ENCODE assay signal across 9 cellular contexts in genomic region chr4:791866-792630, GRCh38. TPM values are rescaled to one million over a fixed set of nuclear protein-coding genes. Genes with fewer than 3 reads are reported as not detected.
DNase-seq lines count a peak whose midpoint lies in the region; ATAC-seq, FAIRE-seq and TF ChIP-seq lines count a peak whose summit lies in the region.
"Had no signal": no experiment of that assay in that cellular context is flagged by ENCODE, and none has a peak within 500 bp of the region (broad histone marks: within the 10 kb centered on the region; RNA-seq: fewer than 3 reads in every experiment).

No MANE protein-coding gene starts in this region.

- no peak for ATAC-seq in HG03378 (IDR thresholded peaks at IDR 0.05; ENCODE audit: unreplicated experiment)

- H3K27me3 Mint-ChIP-seq in activated CD4-positive, alpha-beta T cell treated with anti-CD3 and anti-CD28 coated beads, Interleukin-2, amount 10 ng/mL, durations not matched to agents 24 days and 14 days: peaks cover 40% of the 10 kb centered on the region

- TF ChIP-seq POLR2A in H1 (IDR thresholded peaks at IDR 0.05; ENCODE audit: control extremely low read depth in 1 of 2, low read depth in 2 of 2, low read length in 2 of 2): no peak; a peak in 1 of 3 replicates

- peaks cover 5% of the 10 kb centered on the region; the same call in 1 of the 2 replicates for H3K23me2 ChIP-seq in H1 (ENCODE audit: low read depth, low read length)

- no peak overlapping the region for H3K18ac ChIP-seq in H1 (ENCODE audit: extremely low read depth, low read length)

- H3K4me1 ChIP-seq in H1 (replicated peaks in 1 of 4; ENCODE audit: control insufficient read depth in 3 of 4, insufficient read depth in 4 of 4, low read length in 3 of 4) (peaks cover 5 to 38% (median 21%) of the 10 kb centered on the region in 4 experiments), small intestine (ENCODE audit: control insufficient read depth in 2 of 2, insufficient read depth in 1 of 2, low read depth in 1 of 2, low read length in 1 of 2) (peaks cover 2 to 3% of the 10 kb centered on the region in 2 donors)

- H2BK120ac ChIP-seq in H1 (replicated peaks; ENCODE audit: low read depth, low read length): no peak overlapping the region

- H3K14ac ChIP-seq in H1 (ENCODE audit: insufficient read length): no peak overlapping the region

- FAIRE-seq in H1 (lab: Jason Lieb, UNC) (no peak), small intestine (lab: Jason Lieb, UNC) (no peak)

- no peak overlapping the region for H3K27ac ChIP-seq in H1 (ENCODE audit: low read depth, low read length)
- no peak overlapping the region for H3K27ac ChIP-seq in small intestine (ENCODE audit: low read depth in 1 of 2, low read length in 1 of 2)

- H2BK5ac ChIP-seq in H1 (ENCODE audit: low read depth, low read length): no peak overlapping the region; the same call in 1 of the 2 replicates

- no peak overlapping the region for H2AK5ac ChIP-seq in H1 (ENCODE audit: low read depth, low read length)

- H3K36me3 Mint-ChIP-seq in activated CD4-positive, alpha-beta T cell treated with anti-CD3 and anti-CD28 coated beads, Interleukin-2, amount 10 ng/mL, durations not matched to agents 24 days and 14 days (ENCODE audit: low read depth): peaks cover 3% of the 10 kb centered on the region

- DNase-seq in GM03348 (ENCODE audit: low spot score): peak; percentile 31
- peak; percentile 87 for DNase-seq in activated CD4-positive, alpha-beta T cell treated with anti-CD3 and anti-CD28 coated beads, Interleukin-2, amount 10 ng/mL, durations not matched to agents 24 days and 14 days
- DNase-seq in H1 (ENCODE audit: low read depth in 1 of 2, low spot score in 2 of 2): no peak
- DNase-seq in small intestine: peak; percentile 47
- DNase-seq in DMS53 treated with DMSO at 0.1 percent for 48 hours (lab: John Stamatoyannopoulos, UW; ENCODE audit: unreplicated experiment): no peak
- no peak for DNase-seq in GM10266 (ENCODE audit: extremely low spot score)
- DNase-seq in NCI-H1436 treated with DMSO at 0.1 percent for 48 hours (lab: John Stamatoyannopoulos, UW): no peak

- H2BK20ac ChIP-seq in H1 (ENCODE audit: low read length): peak overlapping the region; percentile 8; the same call in 1 of the 2 replicates

- H3K79me1 ChIP-seq in H1 (ENCODE audit: low read depth, low read length): no peaks in the 10 kb centered on the region

- no peaks in the 10 kb centered on the region for H3K9me3 Mint-ChIP-seq in activated CD4-positive, alpha-beta T cell treated with anti-CD3 and anti-CD28 coated beads, Interleukin-2, amount 10 ng/mL, durations not matched to agents 24 days and 14 days

- H2AFZ ChIP-seq in H1 (ENCODE audit: low read length): no peak overlapping the region

- intact Hi-C loops in activated CD4-positive, alpha-beta T cell treated with anti-CD3 and anti-CD28 coated beads, Interleukin-2, amount 10 ng/mL, durations not matched to agents 24 days and 14 days (cut with micrococcal nuclease): no loop called here

- H4K91ac ChIP-seq in H1 (replicated peaks; ENCODE audit: insufficient read length, low read length): peak overlapping the region; percentile 54

- H3K27ac Mint-ChIP-seq in activated CD4-positive, alpha-beta T cell treated with anti-CD3 and anti-CD28 coated beads, Interleukin-2, amount 10 ng/mL, durations not matched to agents 24 days and 14 days: peak overlapping the region; percentile 32

- peak overlapping the region; percentile 75 for H3K4me3 Mint-ChIP-seq in activated CD4-positive, alpha-beta T cell treated with anti-CD3 and anti-CD28 coated beads, Interleukin-2, amount 10 ng/mL, durations not matched to agents 24 days and 14 days

- 37% methylated on average over 34 of the region's 52 CpGs; no CpG with 5 or more reads in 1 of the 2 experiments for WGBS in H1 (ENCODE audit: extremely low coverage in 1 of 2, insufficient coverage in 1 of 2, insufficient read length in 1 of 2, insufficient replicate concordance in 2 of 2, low coverage in 1 of 2, low lambda C conversion rate in 2 of 2, missing lambda C conversion rate in 1 of 2), 2 experiments
- 12 to 17% (median 14%) methylated on average over 31 to 52 of the region's 52 CpGs for WGBS in small intestine, 3 donors

- peak overlapping the region in 1 of 2 experiments; percentile 65; a peak in 2 of 4 replicates for H3K4me2 ChIP-seq in H1 (ENCODE audit: insufficient read depth in 1 of 2, low read depth in 2 of 2, low read length in 2 of 2)

- no peak for TF ChIP-seq RAD21 in H1 (IDR thresholded peaks at IDR 0.05 in 1 of 2, conservative IDR thresholded peaks at IDR 0.05 in 1 of 2; ENCODE audit: low read depth in 2 of 2, low read length in 2 of 2)

- CTCF ChIA-PET in H1 (lab: Charles Lee; ENCODE audit: partially characterized antibody): no interaction called here

- no peak overlapping the region; a peak in 1 of 7 replicates for H3K9ac ChIP-seq in H1 (replicated peaks in 1 of 4; ENCODE audit: extremely low read depth in 1 of 4, low read depth in 3 of 4, low read length in 3 of 4)

- H3K4ac ChIP-seq in H1 (replicated peaks; ENCODE audit: insufficient read length, low read depth, low read length): no peak overlapping the region

- H3K4me3 ChIP-seq in H1 (ENCODE audit: extremely low read depth in 1 of 4, insufficient read depth in 2 of 4, low read depth in 3 of 4, low read length in 4 of 4): peak overlapping the region in 1 of 4 experiments; percentile 51; a peak in 3 of 8 replicates
- H3K4me3 ChIP-seq in small intestine (ENCODE audit: low read depth in 1 of 2, low read length in 2 of 2): no peak overlapping the region

- no peak for TF ChIP-seq EP300 in H1 (IDR thresholded peaks at IDR 0.05; ENCODE audit: borderline replicate concordance in 1 of 2, low read depth in 2 of 2, low read length in 2 of 2)

- H3K79me2 ChIP-seq in H1 (ENCODE audit: control insufficient read depth in 1 of 2, insufficient read depth in 2 of 2, low read length in 2 of 2): no peaks in the 10 kb centered on the region

- peak overlapping the region; percentile 27; the same call in 1 of the 2 replicates for H2BK12ac ChIP-seq in H1 (ENCODE audit: low read depth, low read length)

- no peaks in the 10 kb centered on the region for H3K9me3 ChIP-seq in H1 (ENCODE audit: insufficient read depth in 2 of 2, low read depth in 1 of 2, low read length in 1 of 2)
- no peaks in the 10 kb centered on the region for H3K9me3 ChIP-seq in small intestine (ENCODE audit: control insufficient read depth, low read depth)

- H3K56ac ChIP-seq in H1 (replicated peaks; ENCODE audit: insufficient read length, low read depth, low read length): no peak overlapping the region

- POLR2A ChIA-PET in H1 (lab: Charles Lee; ENCODE audit: partially characterized antibody): interaction anchor here (1.0 to 1.2 kb wide), 2 partner anchors 10 to 18 kb away, joined by 4 read pairs; no protein-coding TSS in a partner anchor

- no peak overlapping the region for H4K5ac ChIP-seq in H1 (ENCODE audit: insufficient read length, low read depth, low read length)

- H4K8ac ChIP-seq in H1 (ENCODE audit: extremely low read depth, insufficient read depth, low read length): no peak overlapping the region

- peaks cover 4 to 8% of the 10 kb centered on the region in 2 experiments for H4K20me1 ChIP-seq in H1 (replicated peaks in 1 of 2; ENCODE audit: control insufficient read depth in 1 of 2, insufficient read depth in 2 of 2, low read length in 2 of 2)

- H3K36me3 ChIP-seq in H1 (ENCODE audit: control insufficient read depth in 2 of 4, insufficient read depth in 4 of 4, low read length in 3 of 4) (no peaks in the 10 kb centered on the region), small intestine (ENCODE audit: control insufficient read depth in 2 of 2, insufficient read depth in 2 of 2, low read length in 2 of 2) (no peaks in the 10 kb centered on the region)

- H3K4me1 Mint-ChIP-seq in activated CD4-positive, alpha-beta T cell treated with anti-CD3 and anti-CD28 coated beads, Interleukin-2, amount 10 ng/mL, durations not matched to agents 24 days and 14 days: peaks cover 18% of the 10 kb centered on the region

- H2BK15ac ChIP-seq in H1 (ENCODE audit: low read length): no peak overlapping the region

- H3K23ac ChIP-seq in H1 (ENCODE audit: insufficient read length): no peak overlapping the region

- H3K27me3 ChIP-seq in H1 (replicated peaks in 1 of 4; ENCODE audit: control insufficient read depth in 3 of 4, extremely low read depth in 1 of 4, insufficient read depth in 3 of 4, low read length in 3 of 4) (peaks cover 20 to 78% (median 59%) of the 10 kb centered on the region in 4 experiments), small intestine (ENCODE audit: control insufficient read depth in 2 of 2, insufficient read depth in 2 of 2, low read length in 2 of 2) (peaks cover 6 to 17% of the 10 kb centered on the region in 2 donors)

- TF ChIP-seq CTCF in H1 (IDR thresholded peaks at IDR 0.05; ENCODE audit: control extremely low read depth in 1 of 3, insufficient read depth in 1 of 3, low read depth in 1 of 3, low read length in 3 of 3) (peak in 2 of 3 experiments; percentile 24 to 42; a peak in 1 of 4 replicates), GM10266 (IDR thresholded peaks at IDR 0.05; ENCODE audit: control insufficient read depth, insufficient read depth, low read depth, missing control alignments) (no peak)

TF ChIP-seq in H1, 55 proteins besides CTCF, POLR2A, EP300 and RAD21 (continues in another document):
- TF ChIP-seq BACH1 (IDR thresholded peaks at IDR 0.05; ENCODE audit: low read length) (0 out of 2 replicates have a peak, but pooled peaks have one; percentile 5), EGR1 (IDR thresholded peaks at IDR 0.05; ENCODE audit: borderline replicate concordance, low read depth, low read length) (no peak), RBBP5 (IDR thresholded peaks at IDR 0.05; ENCODE audit: borderline replicate concordance, low read depth, low read length) (no peak), POU5F1 (IDR thresholded peaks at IDR 0.05; ENCODE audit: low read depth, low read length) (no peak), GABPA (IDR thresholded peaks at IDR 0.05; ENCODE audit: borderline replicate concordance, insufficient read depth, low read length) (peak; percentile 51; the same call in 1 of the 2 replicates), TBP (IDR thresholded peaks at IDR 0.05; ENCODE audit: low read depth, low read length) (no peak), SP2 (IDR thresholded peaks at IDR 0.05; ENCODE audit: low read length) (no peak), FOSL1 (IDR thresholded peaks at IDR 0.05; ENCODE audit: insufficient read depth, low read depth, low read length) (no peak), TAF1 (IDR thresholded peaks at IDR 0.05; ENCODE audit: low read depth, low read length) (0 out of 2 replicates have a peak, but pooled peaks have one; percentile 27)

RNA-seq across cellular contexts. Expression of gene CPLX1, which starts 33.9 kb away (rescaled TPM):
- total RNA-seq in activated CD4-positive, alpha-beta T cell treated with anti-CD3 and anti-CD28 coated beads, Interleukin-2, amount 10 ng/mL, durations not matched to agents 24 days and 14 days: 1.0 and 1.7 TPM in 2 replicates
- 0.56 and 0.67 TPM in 2 replicates for total RNA-seq in H1 (2021; fragmentation: NEBNext Ultra II Directional; extraction: Animal tissue kit (Norgen Biotek cat#: 25700))
- polyA plus RNA-seq in H1 (2011; rRNA removed) (0.32 and 1.3 TPM in 2 replicates), small intestine (1 to 10 TPM in 1 of 3 donors, not detected in 2; 2.6 TPM)
- polyA plus RNA-seq in H1 (2011; cell fraction: cytosol; rRNA removed): 0.35 TPM
- 3.7 TPM for polyA plus RNA-seq in H1 (2011; cell fraction: nucleus; rRNA removed)
- 0.76 to 1.5 TPM (median 1.1 TPM) in 4 replicates for polyA plus RNA-seq in H1 (2012, experiment 1 of 2)
- polyA plus RNA-seq in H1 (2012, experiment 2 of 2): 0.46 TPM
- polyA plus RNA-seq in H1 (2013, experiment 1 of 2): 0.63 TPM
- 0.74 TPM for polyA plus RNA-seq in H1 (2013, experiment 2 of 2)
- 0.07 TPM in 1 of 2 replicates, not detected in the other for polyA minus RNA-seq in H1 (2011; rRNA and poly(A)+ RNA removed)
- not detected for polyA minus RNA-seq in H1 (2011; cell fraction: cytosol; rRNA and poly(A)+ RNA removed)
- polyA minus RNA-seq in H1 (2011; cell fraction: nucleus; rRNA and poly(A)+ RNA removed): not detected
- total RNA-seq: LHCN-M2 had no signal

Comparison
In these comparisons a context has a peak if more than half of its experiments do, and no peak if none do; other contexts are left out.
1. DNase-seq: peak in GM03348 (single experiment), activated CD4-positive, alpha-beta T cell treated with anti-CD3 and anti-CD28 coated beads, Interleukin-2, amount 10 ng/mL, durations not matched to agents 24 days and 14 days (single experiment) and small intestine (single experiment); none in H1 (0 of 2), DMS53 treated with DMSO at 0.1 percent for 48 hours (single experiment), GM10266 (single experiment) and NCI-H1436 treated with DMSO at 0.1 percent for 48 hours (single experiment).